In the genomic region with DNA sequence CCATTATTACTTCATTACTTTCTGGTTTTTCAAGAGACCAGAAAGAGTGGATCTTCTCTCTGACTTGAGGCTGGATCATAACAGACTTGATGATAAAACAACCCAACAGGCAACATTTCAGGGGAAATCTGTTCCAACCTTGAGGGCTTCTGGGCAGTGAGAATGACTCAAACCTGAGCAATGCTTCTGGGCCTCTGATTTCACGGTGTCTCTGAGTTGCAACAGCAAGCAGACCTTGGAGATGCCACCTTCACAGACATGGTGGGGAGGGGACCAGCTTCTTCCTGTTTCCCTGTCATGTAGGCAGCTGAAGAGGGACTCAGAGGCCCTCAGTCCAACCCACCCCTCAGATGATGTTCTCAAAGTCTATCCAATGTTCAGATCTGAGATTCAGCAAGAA, we compare ENCODE assay signal across 18 cellular contexts.
DNase-seq lines count a peak whose midpoint lies in the region; ATAC-seq and TF ChIP-seq lines count a peak whose summit lies in the region.
"Had no signal": no experiment of that assay in that cellular context is flagged by ENCODE, and none has a peak within 500 bp of the region (broad histone marks: within the 10 kb centered on the region; RNA-seq: fewer than 3 reads in every experiment).

No MANE protein-coding gene starts in this region.

- no peak for TF ChIP-seq CTCF in IMR-90 (conservative IDR thresholded peaks at IDR 0.05; ENCODE audit: low read depth, low read length)
- TF ChIP-seq CTCF in choroid plexus epithelial cell (conservative IDR thresholded peaks at IDR 0.05; ENCODE audit: low read depth, low read length), result no peak
- TF ChIP-seq CTCF in kidney epithelial cell (IDR thresholded peaks at IDR 0.05; ENCODE audit: insufficient read depth, low read length, poor library complexity, severe bottlenecking), result no peak

- dilution Hi-C loops in IMR-90 (cut with HindIII; ENCODE audit: low sequenced_read_pairs, unreplicated experiment), result no loop called here

- no peaks in the 10 kb centered on the region for H3K79me1 ChIP-seq in IMR-90 (ENCODE audit: low read depth in 1 of 2, low read length in 2 of 2)

- no peak overlapping the region for H4K91ac ChIP-seq in IMR-90 (ENCODE audit: insufficient read depth, low read depth, low read length)

- H3K9ac ChIP-seq in IMR-90 (ENCODE audit: low read depth, low read length), result no peak overlapping the region

- H2AK5ac ChIP-seq in IMR-90 (ENCODE audit: low read depth, low read length), result no peak overlapping the region

- H4K20me1 ChIP-seq in IMR-90 (ENCODE audit: insufficient read depth, low read length), result no peaks in the 10 kb centered on the region

- no peak for TF ChIP-seq POLR2A in IMR-90 (IDR thresholded peaks at IDR 0.05; ENCODE audit: low read depth, low read length)

- CTCF ChIA-PET in IMR-90 (lab: Yijun Ruan, JAX), result interaction anchor here (1.5 kb wide), 1 partner anchor 25 kb away, joined by 3 read pairs; no protein-coding TSS in a partner anchor

- H2BK15ac ChIP-seq in IMR-90 (ENCODE audit: low read depth, low read length), result no peak overlapping the region

- no peak overlapping the region for H3K4ac ChIP-seq in IMR-90 (ENCODE audit: low read depth, low read length)

- H3K4me1 ChIP-seq in IMR-90 (ENCODE audit: control insufficient read depth, insufficient read depth, low read length), result no peaks in the 10 kb centered on the region; the same call in 1 of the 2 replicates

- H4K5ac ChIP-seq in IMR-90 (ENCODE audit: low read depth, low read length), result no peak overlapping the region

- no peak overlapping the region for H3K27ac ChIP-seq in IMR-90 (ENCODE audit: insufficient read depth, low read length)
- H3K27ac ChIP-seq: body of pancreas had no signal

- no peak overlapping the region for H3K56ac ChIP-seq in IMR-90 (ENCODE audit: extremely low read depth, insufficient read depth, low read length)

- intact Hi-C loops in IMR-90 (cut with micrococcal nuclease), result no loop called here

- no peaks in the 10 kb centered on the region for H3K9me1 ChIP-seq in IMR-90 (ENCODE audit: insufficient read depth, low read length)

- H3K4me2 ChIP-seq in IMR-90 (ENCODE audit: low read depth, low read length), result no peak overlapping the region
- H3K4me2 ChIP-seq: GM23338 had no signal

- no peak; the same call in 1 of the 2 replicates for ATAC-seq in IMR-90 (ENCODE audit: low read depth)
- ATAC-seq: activated CD4-positive, CD25-positive, alpha-beta regulatory T cell treated with anti-CD3 and anti-CD28 coated beads, Interleukin-2, amount 50 U/mL, for 24 hours; body of pancreas; GM23338; left ventricle myocardium superior had no signal

- H2BK120ac ChIP-seq in IMR-90 (ENCODE audit: low read depth, low read length), result no peak overlapping the region

- in situ Hi-C loops in IMR-90 (cut with MboI; ENCODE audit: low sequenced_read_pairs), result no loop called here

- H2BK20ac ChIP-seq in IMR-90 (ENCODE audit: low read depth, low read length), result no peak overlapping the region

- H3K36me3 ChIP-seq in IMR-90 (ENCODE audit: control insufficient read depth, insufficient read depth, low read length) (no peaks in the 10 kb centered on the region), kidney epithelial cell (ENCODE audit: control insufficient read depth, insufficient read depth, low read length) (no peaks in the 10 kb centered on the region)

- H3K9me3 ChIP-seq in IMR-90 (ENCODE audit: control insufficient read depth, insufficient read depth, low read length), result no peaks in the 10 kb centered on the region
- H3K9me3 ChIP-seq: body of pancreas had no signal

- peaks cover 16% of the 10 kb centered on the region for H3K27me3 ChIP-seq in IMR-90 (ENCODE audit: control insufficient read depth, insufficient read depth, low read length)
- H3K27me3 ChIP-seq in kidney epithelial cell (ENCODE audit: control insufficient read depth, insufficient read depth, low read length), result no peaks in the 10 kb centered on the region
- H3K27me3 ChIP-seq: body of pancreas had no signal

- WGBS in IMR-90 (ENCODE audit: extremely low coverage in 2 of 2, insufficient read length in 1 of 2), 2 experiments, result no CpG with 5 or more reads among the region's 1 CpG

- no peak overlapping the region for H2AFZ ChIP-seq in IMR-90 (replicated peaks; ENCODE audit: low read length, poor library complexity)
- H2AFZ ChIP-seq: GM23338 had no signal

- no peak for TF ChIP-seq RAD21 in IMR-90 (IDR thresholded peaks at IDR 0.05; ENCODE audit: low read length)

- no peak overlapping the region for H3K14ac ChIP-seq in IMR-90 (replicated peaks; ENCODE audit: low read depth, low read length)

- H3K23ac ChIP-seq in IMR-90 (ENCODE audit: low read depth, low read length), result no peak overlapping the region

- H4K8ac ChIP-seq in IMR-90 (ENCODE audit: low read depth in 2 of 2, low read length in 2 of 2), result no peak overlapping the region

- H3K4me3 ChIP-seq in IMR-90 (ENCODE audit: insufficient read depth, low read depth, low read length) (no peak overlapping the region), choroid plexus epithelial cell (ENCODE audit: low read depth, low read length) (no peak overlapping the region), kidney epithelial cell (ENCODE audit: low read depth, low read length) (no peak overlapping the region)
- H3K4me3 ChIP-seq: body of pancreas, GM23338 had no signal

- H2AK9ac ChIP-seq in IMR-90 (replicated peaks; ENCODE audit: low read depth, low read length, poor library complexity), result no peak overlapping the region

- peak; percentile 72 for DNase-seq in EL
- DNase-seq in IMR-90, result peak; percentile 60
- peak; percentile 67 for DNase-seq in choroid plexus epithelial cell (ENCODE audit: low read depth)
- peak; percentile 38 for DNase-seq in kidney epithelial cell (ENCODE audit: low read depth)
- DNase-seq in NCI-H2227 (lab: John Stamatoyannopoulos, UW; ENCODE audit: unreplicated experiment), result no peak
- DNase-seq in NCI-H2081 treated with DMSO at 0.1 percent for 48 hours (lab: John Stamatoyannopoulos, UW), result no peak
- DNase-seq in NCI-H1930 (lab: John Stamatoyannopoulos, UW), result no peak
- DNase-seq: activated effector memory CD4-positive, alpha-beta T cell treated with anti-CD3 and anti-CD28 coated beads, Interleukin-2, amount 50 U/mL, for 16 hours; body of pancreas; dermis blood vessel endothelial cell; DMS53; Kasumi-1; left ventricle myocardium superior; NCI-H446; occipital lobe; stimulated activated CD4-positive, alpha-beta T cell treated with anti-CD3 and anti-CD28 coated beads, Interleukin-2, amount 100 ng/mL, for 48 hours had no signal

- no peak overlapping the region for H3K18ac ChIP-seq in IMR-90 (ENCODE audit: low read depth, low read length)

- no TSS peak for BruUV-seq in IMR-90 (replicated peaks; lab: Mats Ljungman, UMichigan)

- POLR2A ChIA-PET in IMR-90 (lab: Charles Lee; ENCODE audit: unreplicated experiment), result no interaction called here

- no peak overlapping the region for H2BK5ac ChIP-seq in IMR-90 (ENCODE audit: low read depth, low read length, poor library complexity, severe bottlenecking)

TF ChIP-seq in IMR-90, 13 proteins besides CTCF, POLR2A, EP300 and RAD21:
- no peak for TF ChIP-seq BHLHE40 (IDR thresholded peaks at IDR 0.05; ENCODE audit: low read depth, low read length)
- TF ChIP-seq CEBPB (IDR thresholded peaks at IDR 0.05; ENCODE audit: low read depth, low read length), result peak; percentile 63; the same call in 1 of the 2 replicates

Comparison
In these comparisons a context has a peak if more than half of its experiments do, and no peak if none do; other contexts are left out.
1. DNase-seq: peak in EL (single experiment), IMR-90 (single experiment), choroid plexus epithelial cell (single experiment) and kidney epithelial cell (single experiment); none in NCI-H2227 (single experiment), NCI-H2081 treated with DMSO at 0.1 percent for 48 hours (single experiment) and NCI-H1930 (0 of 2).